In the genomic region with DNA sequence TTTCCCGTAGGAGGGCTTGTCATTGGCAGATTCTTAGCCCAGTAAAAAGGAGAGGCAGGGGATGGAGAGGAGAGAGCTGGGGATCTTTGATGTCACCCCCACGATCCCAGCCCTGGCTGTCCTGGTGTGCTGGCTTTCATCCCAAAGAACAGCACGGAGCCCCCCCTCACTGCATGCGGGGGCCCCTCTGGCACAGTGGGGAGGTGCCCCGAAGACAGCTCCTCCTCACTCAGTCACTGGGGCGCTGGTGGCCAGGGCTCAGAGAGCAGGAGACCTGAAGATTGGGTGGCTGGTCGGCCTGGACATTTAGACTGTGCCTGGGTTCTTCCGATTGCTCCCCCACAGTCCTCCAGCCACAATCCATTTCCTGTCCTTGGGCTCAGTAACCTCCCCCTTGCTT, we compare ENCODE assay signal across 23 cellular contexts.
"Had no signal": no experiment of that assay in that cellular context is flagged by ENCODE, and none has a peak within 500 bp of the region (broad histone marks: within the 10 kb centered on the region; RNA-seq: fewer than 3 reads in every experiment).

No MANE protein-coding gene starts in this region.

- DNase-seq: activated B cell treated with CpG ODN at 0.5 μM for 24 hours; activated CD4-positive, alpha-beta T cell treated with anti-CD3 and anti-CD28 coated beads for 36 hours; activated CD4-positive, alpha-beta T cell treated with anti-CD3 and anti-CD28 coated beads, Interleukin-2, amount 50 U/mL, for 4 hours; activated CD8-positive, alpha-beta memory T cell treated with anti-CD3 and anti-CD28 coated beads, Interleukin-2, amount 50 U/mL, for 48 hours; activated naive CD4-positive, alpha-beta T cell; activated naive CD8-positive, alpha-beta T cell treated with anti-CD3 and anti-CD28 coated beads for 36 hours; activated T-cell treated with anti-CD3 and anti-CD28 coated beads, Interleukin-2, amount 50 U/mL, for 4 hours; amniotic stem cell; cerebellar nuclear complex; effector CD4-positive, alpha-beta T cell; foreskin melanocyte; mucosa of descending colon; retina; spleen; stimulated activated CD4-positive, alpha-beta T cell treated with anti-CD3 and anti-CD28 coated beads, Interleukin-4, amount 100 ng/mL, for 1 hour; stimulated activated naive CD4-positive, alpha-beta T cell treated with Interleukin-2 at 50 U/mL for 16 hours; T-helper 1 cell had no signal

- ATAC-seq: activated CD4-positive, alpha-beta T cell treated with anti-CD3 and anti-CD28 coated beads for 36 hours; mucosa of descending colon had no signal

- H3K4me3 ChIP-seq: hepatocyte, mucosa of descending colon, neural progenitor cell, tibial nerve had no signal

- H3K36me3 ChIP-seq: neural progenitor cell, spleen, tibial nerve had no signal

- H3K36me3 Mint-ChIP-seq: activated naive CD8-positive, alpha-beta T cell treated with anti-CD3 and anti-CD28 coated beads for 36 hours; memory B cell; neural progenitor cell had no signal

- H3K27me3 ChIP-seq: neural progenitor cell had no signal

- H3K27ac ChIP-seq: hepatocyte, neural progenitor cell, spleen, tibial nerve had no signal

- H3K4me1 Mint-ChIP-seq: activated B cell treated with CpG ODN at 0.5 μM for 24 hours; activated CD4-positive, alpha-beta T cell treated with anti-CD3 and anti-CD28 coated beads for 36 hours; activated naive CD8-positive, alpha-beta T cell treated with anti-CD3 and anti-CD28 coated beads for 36 hours; memory B cell had no signal

- H3K9me3 Mint-ChIP-seq: activated B cell treated with CpG ODN at 0.5 μM for 24 hours; activated naive CD8-positive, alpha-beta T cell treated with anti-CD3 and anti-CD28 coated beads for 36 hours; activated T-cell treated with anti-CD3 and anti-CD28 coated beads, Interleukin-2, amount 50 U/mL, for 4 hours; activated T-helper 2 cell treated with anti-CD3 and anti-CD28 coated beads, Interferon-gamma antibody, Interleukin-2, Interleukin-4, amounts not matched to agents 10 μg/mL and 5 μg/mL and 100 μg/mL, durations not matched to agents 14 hours and 24 hours and 36 hours; memory B cell; neural progenitor cell had no signal

- H3K4me3 Mint-ChIP-seq: activated B cell treated with CpG ODN at 0.5 μM for 24 hours; activated CD4-positive, alpha-beta T cell treated with anti-CD3 and anti-CD28 coated beads for 36 hours; activated naive CD8-positive, alpha-beta T cell treated with anti-CD3 and anti-CD28 coated beads for 36 hours; activated T-cell treated with anti-CD3 and anti-CD28 coated beads, Interleukin-2, amount 50 U/mL, for 4 hours; memory B cell; neural progenitor cell had no signal

- H3K27ac Mint-ChIP-seq: activated B cell treated with CpG ODN at 0.5 μM for 24 hours; activated CD4-positive, alpha-beta T cell treated with anti-CD3 and anti-CD28 coated beads for 36 hours; activated naive CD8-positive, alpha-beta T cell treated with anti-CD3 and anti-CD28 coated beads for 36 hours; activated T-helper 2 cell treated with anti-CD3 and anti-CD28 coated beads, Interferon-gamma antibody, Interleukin-2, Interleukin-4, amounts not matched to agents 10 μg/mL and 5 μg/mL and 100 μg/mL, durations not matched to agents 14 hours and 24 hours and 36 hours; memory B cell; neural progenitor cell; progenitor cell of endocrine pancreas had no signal
